In the genomic region with DNA sequence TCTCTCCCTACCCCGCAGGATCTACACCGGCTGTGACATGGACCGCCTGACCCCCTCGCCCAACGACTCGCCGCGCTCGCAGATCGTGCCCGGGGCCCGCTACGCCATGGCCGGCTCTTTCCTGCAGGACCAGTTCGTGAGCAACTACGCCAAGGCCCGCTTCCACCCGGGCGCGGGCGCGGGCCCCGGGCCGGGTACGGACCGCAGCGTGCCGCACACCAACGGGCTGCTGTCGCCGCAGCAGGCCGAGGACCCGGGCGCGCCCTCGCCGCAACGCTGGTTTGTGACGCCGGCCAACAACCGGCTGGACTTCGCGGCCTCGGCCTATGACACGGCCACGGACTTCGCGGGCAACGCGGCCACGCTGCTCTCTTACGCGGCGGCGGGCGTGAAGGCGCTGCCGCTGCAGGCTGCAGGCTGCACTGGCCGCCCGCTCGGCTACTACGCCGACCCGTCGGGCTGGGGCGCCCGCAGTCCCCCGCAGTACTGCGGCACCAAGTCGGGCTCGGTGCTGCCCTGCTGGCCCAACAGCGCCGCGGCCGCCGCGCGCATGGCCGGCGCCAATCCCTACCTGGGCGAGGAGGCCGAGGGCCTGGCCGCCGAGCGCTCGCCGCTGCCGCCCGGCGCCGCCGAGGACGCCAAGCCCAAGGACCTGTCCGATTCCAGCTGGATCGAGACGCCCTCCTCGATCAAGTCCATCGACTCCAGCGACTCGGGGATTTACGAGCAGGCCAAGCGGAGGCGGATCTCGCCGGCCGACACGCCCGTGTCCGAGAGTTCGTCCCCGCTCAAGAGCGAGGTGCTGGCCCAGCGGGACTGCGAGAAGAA, we compare ENCODE assay signal across 10 cellular contexts. TPM values are rescaled to one million over a fixed set of nuclear protein-coding genes. Genes with fewer than 3 reads are reported as not detected.
DNase-seq lines count a peak whose midpoint lies in the region; ATAC-seq, FAIRE-seq and TF ChIP-seq lines count a peak whose summit lies in the region.
"Had no signal": no experiment of that assay in that cellular context is flagged by ENCODE, and none has a peak within 500 bp of the region (broad histone marks: within the 10 kb centered on the region; RNA-seq: fewer than 3 reads in every experiment).

No MANE protein-coding gene starts in this region.

- ATAC-seq in K562, result no peak
- peak; percentile 75 for ATAC-seq in left colon
- no peak for ATAC-seq in GM19351 (IDR thresholded peaks at IDR 0.05; ENCODE audit: unreplicated experiment)

- TF ChIP-seq POLR2A in K562 (conservative IDR thresholded peaks at IDR 0.05), result no peak

- peaks cover 22% of the 10 kb centered on the region for H3K9me3 Mint-ChIP-seq in HFFc6

- no peak overlapping the region for H3K4me3 ChIP-seq in K562
- H3K4me3 ChIP-seq in subcutaneous abdominal adipose tissue (ENCODE audit: low read depth in 1 of 5, low read length in 5 of 5), result peak overlapping the region in 4 of 5 donors; percentile 39 to 65 (median 50)

- no peak overlapping the region for H3K4me2 ChIP-seq in K562 (ENCODE audit: insufficient read depth, low read length)

- POLR2A ChIA-PET in K562 (lab: Yijun Ruan, JAX), result no interaction called here

- no peak for TF ChIP-seq EP300 in K562 (IDR thresholded peaks at IDR 0.05; ENCODE audit: low read length)

- no peaks in the 10 kb centered on the region for H3K79me2 ChIP-seq in K562 (ENCODE audit: control insufficient read depth, insufficient read depth, low read length)

- H3K9ac ChIP-seq in K562 (ENCODE audit: insufficient read depth in 1 of 2, low read depth in 2 of 2, low read length in 2 of 2) (no peak overlapping the region), subcutaneous abdominal adipose tissue (ENCODE audit: low read length in 5 of 5) (no peak overlapping the region)

- in situ Hi-C loops in K562 (cut with MboI), result no loop called here

- WGBS in K562 (ENCODE audit: insufficient coverage, low coverage, missing lambda C conversion rate), result 57% methylated on average over 56 of the region's 114 CpGs

- no peak overlapping the region for H2AFZ ChIP-seq in K562 (ENCODE audit: low read depth, low read length)

- no peak for FAIRE-seq in K562 (lab: Jason Lieb, UNC)
- FAIRE-seq: endometrium had no signal

- H3K36me3 ChIP-seq in K562 (ENCODE audit: control insufficient read depth, insufficient read depth, low read length) (no peaks in the 10 kb centered on the region), subcutaneous abdominal adipose tissue (ENCODE audit: control insufficient read depth in 5 of 5, insufficient read depth in 5 of 5, low read length in 5 of 5) (no peaks in the 10 kb centered on the region)

- no peaks in the 10 kb centered on the region for H3K9me1 ChIP-seq in K562 (ENCODE audit: control insufficient read depth, insufficient read depth, low read length)

- H3K4me3 Mint-ChIP-seq in HFFc6, result no peak overlapping the region

- H3K27ac Mint-ChIP-seq in HFFc6, result no peak overlapping the region

- peak; percentile 63 for DNase-seq in DMS53 (lab: John Stamatoyannopoulos, UW)
- DNase-seq in DMS53 treated with DMSO at 0.1 percent for 48 hours (lab: John Stamatoyannopoulos, UW; ENCODE audit: unreplicated experiment), result no peak
- DNase-seq in K562 (ENCODE audit: extremely low read depth in 1 of 4, low spot score in 3 of 4), result no peak
- DNase-seq in left colon, result peak in 1 of 2 donors; percentile 37
- no peak for DNase-seq in HFFc6
- no peak for DNase-seq in DMS79 treated with DMSO at 0.1 percent for 48 hours (lab: John Stamatoyannopoulos, UW)

- H3K4me1 ChIP-seq in K562 (replicated peaks in 1 of 2; ENCODE audit: control insufficient read depth in 2 of 2, insufficient read depth in 2 of 2, low read length in 2 of 2) (peaks cover 0 to 24% of the 10 kb centered on the region in 2 experiments; a peak in 2 of 5 replicates), subcutaneous abdominal adipose tissue (ENCODE audit: control insufficient read depth in 5 of 5, insufficient read depth in 5 of 5, low read length in 5 of 5) (peaks cover 0 to 37% (median 28%) of the 10 kb centered on the region in 5 donors)

- intact Hi-C loops in K562 (cut with micrococcal nuclease) (no loop called here), left colon (cut with DNase I, micrococcal nuclease) (no loop called here)

- H3K27me3 Mint-ChIP-seq in HFFc6 (ENCODE audit: insufficient read depth), result peaks cover 70% of the 10 kb centered on the region

- no peaks in the 10 kb centered on the region for H3K9me3 ChIP-seq in K562 (replicated peaks; ENCODE audit: control insufficient read depth, insufficient read depth, low read depth, low read length)
- H3K9me3 ChIP-seq in subcutaneous abdominal adipose tissue (ENCODE audit: control insufficient read depth in 5 of 5, low read length in 5 of 5), result peaks cover 0 to 4% (median 0%) of the 10 kb centered on the region in 5 donors

- H3K4me1 Mint-ChIP-seq in HFFc6 (ENCODE audit: low read depth), result peaks cover 23% of the 10 kb centered on the region

- no peak for TF ChIP-seq RAD21 in K562 (CRISPR knock-in tag; conservative IDR thresholded peaks at IDR 0.05 in 1 of 2, IDR thresholded peaks at IDR 0.05 in 1 of 2)

- no TSS peak for BruUV-seq in K562 (replicated peaks; lab: Mats Ljungman, UMichigan)

- H3K36me3 Mint-ChIP-seq in HFFc6 (ENCODE audit: low read depth), result peaks cover 21% of the 10 kb centered on the region

- CTCF ChIA-PET in K562 (lab: Yijun Ruan, JAX; ENCODE audit: low intra/inter-chr PET ratio), result no interaction called here

- TF ChIP-seq CTCF in K562 (IDR thresholded peaks at IDR 0.05 in 2 of 3, conservative IDR thresholded peaks at IDR 0.05 in 1 of 3; ENCODE audit: insufficient read depth in 2 of 3, low read depth in 1 of 3, low read length in 3 of 3), result no peak
- TF ChIP-seq CTCF in HFFc6 (IDR thresholded peaks at IDR 0.05), result no peak; the same call in 1 of the 2 replicates

- H4K20me1 ChIP-seq in K562 (replicated peaks; ENCODE audit: control insufficient read depth, insufficient read depth, low read length), result no peaks in the 10 kb centered on the region

- H3K27ac ChIP-seq in K562 (ENCODE audit: extremely low read depth, low read depth, low read length) (no peak overlapping the region), subcutaneous abdominal adipose tissue (ENCODE audit: low read depth, low read length) (no peak overlapping the region)
- H3K27ac ChIP-seq: 22Rv1 had no signal

- H3K27me3 ChIP-seq in K562 (ENCODE audit: control insufficient read depth in 2 of 2, insufficient read depth in 2 of 2, low read length in 2 of 2), result peaks cover 51 to 61% of the 10 kb centered on the region in 2 experiments
- peaks cover 68 to 94% (median 75%) of the 10 kb centered on the region in 5 donors for H3K27me3 ChIP-seq in subcutaneous abdominal adipose tissue (ENCODE audit: control insufficient read depth in 5 of 5, insufficient read depth in 4 of 5, low read length in 5 of 5)

TF ChIP-seq in K562, 482 proteins besides CTCF, POLR2A, EP300 and RAD21:
- no peak for TF ChIP-seq NCOA6 (IDR thresholded peaks at IDR 0.05)
- TF ChIP-seq, protein P1, sequence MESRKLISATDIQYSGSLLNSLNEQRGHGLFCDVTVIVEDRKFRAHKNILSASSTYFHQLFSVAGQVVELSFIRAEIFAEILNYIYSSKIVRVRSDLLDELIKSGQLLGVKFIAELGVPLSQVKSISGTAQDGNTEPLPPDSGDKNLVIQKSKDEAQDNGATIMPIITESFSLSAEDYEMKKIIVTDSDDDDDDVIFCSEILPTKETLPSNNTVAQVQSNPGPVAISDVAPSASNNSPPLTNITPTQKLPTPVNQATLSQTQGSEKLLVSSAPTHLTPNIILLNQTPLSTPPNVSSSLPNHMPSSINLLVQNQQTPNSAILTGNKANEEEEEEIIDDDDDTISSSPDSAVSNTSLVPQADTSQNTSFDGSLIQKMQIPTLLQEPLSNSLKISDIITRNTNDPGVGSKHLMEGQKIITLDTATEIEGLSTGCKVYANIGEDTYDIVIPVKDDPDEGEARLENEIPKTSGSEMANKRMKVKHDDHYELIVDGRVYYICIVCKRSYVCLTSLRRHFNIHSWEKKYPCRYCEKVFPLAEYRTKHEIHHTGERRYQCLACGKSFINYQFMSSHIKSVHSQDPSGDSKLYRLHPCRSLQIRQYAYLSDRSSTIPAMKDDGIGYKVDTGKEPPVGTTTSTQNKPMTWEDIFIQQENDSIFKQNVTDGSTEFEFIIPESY (CRISPR knock-in tag; IDR thresholded peaks at IDR 0.05), result peak; percentile 46; the same call in 1 of the 2 replicates
TF ChIP-seq in K562: peak in this region for 1.

RNA-seq across cellular contexts. Expression of gene TBR1, which starts 7.5 kb away (rescaled TPM):
- 0.09 TPM in 1 of 2 replicates, not detected in the other for total RNA-seq in K562 (2011; cell fraction: chromatin; rRNA removed; ENCODE audit: low replicate concordance)
- not detected in 2 replicates for total RNA-seq in K562 (2011; cell fraction: nucleolus; rRNA removed)
- 0.23 TPM in 1 of 2 replicates, not detected in the other for total RNA-seq in K562 (2011; cell fraction: nucleoplasm; rRNA removed)
- 0.04 and 0.09 TPM in 2 replicates for total RNA-seq in K562 (2014; rRNA removed)
- total RNA-seq in K562 (2014; rRNA removed; fragmentation: Illumina TruSeq; extraction: Trizol), result not detected in 2 replicates
- 0.04 TPM in 1 of 2 replicates, not detected in the other for total RNA-seq in K562 (2015; rRNA removed; fragmentation: Illumina TruSeq; extraction: Trizol)
- not detected in 2 replicates for total RNA-seq in K562 (2021)
- 0.01 TPM in 1 of 2 replicates, not detected in the other for polyA plus RNA-seq in K562 (2011; rRNA removed)
- not detected in 2 replicates for polyA plus RNA-seq in K562 (2011; cell fraction: cytosol; rRNA removed)
- polyA plus RNA-seq in K562 (2011; cell fraction: nucleus; rRNA removed), result 0.04 TPM in 2 replicates
- 0.03 TPM in 1 of 2 replicates, not detected in the other for polyA plus RNA-seq in K562 (2012)
- polyA plus RNA-seq in K562 (2014; fragmentation: Illumina TruSeq; extraction: Trizol), result 0.01 TPM in 1 of 2 replicates, not detected in the other
- not detected for polyA plus RNA-seq in K562 (2014; fragmentation: Nextera tagmentation; extraction: Ambion mirVana)
- polyA plus RNA-seq in K562 (2014; rRNA removed), result 0.01 TPM in 1 of 2 replicates, not detected in the other
- 0.04 TPM in 1 of 2 replicates, not detected in the other for polyA minus RNA-seq in K562 (2011; rRNA and poly(A)+ RNA removed)
- polyA minus RNA-seq in K562 (2011; cell fraction: cytosol; rRNA and poly(A)+ RNA removed), result not detected in 2 replicates
- under 0.01 and 0.11 TPM in 2 replicates for polyA minus RNA-seq in K562 (2011; cell fraction: nucleus; rRNA and poly(A)+ RNA removed)
- not detected for total RNA-seq in left colon
- total RNA-seq in HFFc6 (2021; fragmentation: NEBNext Ultra II Directional; extraction: Animal tissue kit (Norgen Biotek cat#: 25700)), result under 1 TPM in 1 of 6 experiments, not detected in 5; 0.02 TPM
